Comparison of ENCODE assay signal across 13 cellular contexts in genomic region chr5:148125641-148126040, GRCh38. TPM values are rescaled to one million over a fixed set of nuclear protein-coding genes. Genes with fewer than 3 reads are reported as not detected.
DNase-seq lines count a peak whose midpoint lies in the region; ATAC-seq and TF ChIP-seq lines count a peak whose summit lies in the region.
"Had no signal": no experiment of that assay in that cellular context is flagged by ENCODE, and none has a peak within 500 bp of the region (broad histone marks: within the 10 kb centered on the region; RNA-seq: fewer than 3 reads in every experiment).

No MANE protein-coding gene starts in this region.

- H3K4me1 Mint-ChIP-seq in endothelial cell (ENCODE audit: unreplicated experiment) = peaks cover 5% of the 10 kb centered on the region
- no peaks in the 10 kb centered on the region for H3K4me1 Mint-ChIP-seq in activated CD4-positive, alpha-beta T cell treated with anti-CD3 and anti-CD28 coated beads for 36 hours

- in situ Hi-C loops in T47D (cut with HindIII; ENCODE audit: low pct_unique_long_range_greater_than_20kb, low sequenced_read_pairs) = no loop called here

- no peaks in the 10 kb centered on the region for H3K36me3 Mint-ChIP-seq in endothelial cell (ENCODE audit: low read depth, unreplicated experiment)
- no peaks in the 10 kb centered on the region for H3K36me3 Mint-ChIP-seq in activated CD4-positive, alpha-beta T cell treated with anti-CD3 and anti-CD28 coated beads for 36 hours (ENCODE audit: low read depth)

- no peaks in the 10 kb centered on the region for H3K27me3 ChIP-seq in right lobe of liver
- no peaks in the 10 kb centered on the region for H3K27me3 ChIP-seq in Peyer's patch
- H3K27me3 ChIP-seq: spleen had no signal

- H3K9me3 ChIP-seq in right lobe of liver = no peaks in the 10 kb centered on the region
- no peaks in the 10 kb centered on the region for H3K9me3 ChIP-seq in Peyer's patch
- H3K9me3 ChIP-seq: spleen had no signal

- H3K27ac ChIP-seq in right lobe of liver (no peak overlapping the region), Peyer's patch (no peak overlapping the region)
- H3K27ac ChIP-seq: spleen had no signal

- peaks cover 0 to under 1% (median 0%) of the 10 kb centered on the region in 4 donors for H3K4me1 ChIP-seq in right lobe of liver
- no peaks in the 10 kb centered on the region for H3K4me1 ChIP-seq in Peyer's patch
- H3K4me1 ChIP-seq: spleen had no signal

- POLR2A ChIA-PET in activated CD4-positive, alpha-beta T cell treated with anti-CD3 and anti-CD28 coated beads for 36 hours (lab: Charles Lee) = no interaction called here

- ATAC-seq in right lobe of liver = peak; percentile 29 to 86 (median 54)
- ATAC-seq in activated CD4-positive, alpha-beta T cell treated with anti-CD3 and anti-CD28 coated beads for 36 hours = no peak

- H3K27me3 Mint-ChIP-seq in endothelial cell (ENCODE audit: unreplicated experiment) = no peaks in the 10 kb centered on the region
- H3K27me3 Mint-ChIP-seq in activated CD4-positive, alpha-beta T cell treated with anti-CD3 and anti-CD28 coated beads for 36 hours = peaks cover 2% of the 10 kb centered on the region

- TF ChIP-seq POLR2A in right lobe of liver (IDR thresholded peaks at IDR 0.05) = no peak
- TF ChIP-seq POLR2A in Peyer's patch (IDR thresholded peaks at IDR 0.05) = no peak

- no peak overlapping the region for H3K27ac Mint-ChIP-seq in endothelial cell (ENCODE audit: unreplicated experiment)
- no peak overlapping the region for H3K27ac Mint-ChIP-seq in activated CD4-positive, alpha-beta T cell treated with anti-CD3 and anti-CD28 coated beads for 36 hours

- no peak overlapping the region for H3K4me3 Mint-ChIP-seq in endothelial cell (ENCODE audit: unreplicated experiment)
- no peak overlapping the region for H3K4me3 Mint-ChIP-seq in activated CD4-positive, alpha-beta T cell treated with anti-CD3 and anti-CD28 coated beads for 36 hours

- CTCF ChIA-PET in activated CD4-positive, alpha-beta T cell treated with anti-CD3 and anti-CD28 coated beads for 36 hours (lab: Charles Lee) = interaction anchor here (0.6 kb wide), 1 partner anchor 616 kb away, joined by 3 read pairs; no protein-coding TSS in a partner anchor

- 42% methylated on average over 3 of the region's 3 CpGs for WGBS in right lobe of liver (ENCODE audit: insufficient coverage, low coverage, low lambda C conversion rate, missing lambda C conversion rate)

- peak in 3 of 4 donors; percentile 10 to 18 (median 13) for TF ChIP-seq CTCF in right lobe of liver (IDR thresholded peaks at IDR 0.05)
- TF ChIP-seq CTCF in endothelial cell (IDR thresholded peaks at IDR 0.05; ENCODE audit: unreplicated experiment) = no peak
- TF ChIP-seq CTCF in Peyer's patch (IDR thresholded peaks at IDR 0.05) = no peak

- DNase-seq in ELR (ENCODE audit: low read depth) (peak; percentile 26), NAMALWA (ENCODE audit: low spot score) (peak; percentile 40), T47D (ENCODE audit: low read depth in 1 of 2, low spot score in 1 of 2) (peak; percentile 48 to 71), right lobe of liver (no peak), endothelial cell (ENCODE audit: low spot score) (no peak), Peyer's patch (no peak), GM19240 (ENCODE audit: insufficient read length, low spot score) (no peak)
- no peak for DNase-seq in activated CD4-positive, alpha-beta T cell treated with anti-CD3 and anti-CD28 coated beads for 36 hours
- DNase-seq: NCI-H1092; NK-92 treated with Interleukin-12 subunit alpha and Interleukin-12 subunit beta, amount 100 ng/mL, for 24 hours; spleen had no signal

- intact Hi-C loops in right lobe of liver (cut with DNase I) = no loop called here
- intact Hi-C loops in activated CD4-positive, alpha-beta T cell treated with anti-CD3 and anti-CD28 coated beads for 36 hours (cut with DNase I, micrococcal nuclease) = no loop called here

- no peaks in the 10 kb centered on the region for H3K9me3 Mint-ChIP-seq in endothelial cell (ENCODE audit: unreplicated experiment)
- no peaks in the 10 kb centered on the region for H3K9me3 Mint-ChIP-seq in activated CD4-positive, alpha-beta T cell treated with anti-CD3 and anti-CD28 coated beads for 36 hours (ENCODE audit: low read depth)

- no peak overlapping the region for H3K4me3 ChIP-seq in right lobe of liver
- H3K4me3 ChIP-seq in Peyer's patch = no peak overlapping the region
- H3K4me3 ChIP-seq: spleen had no signal

- H3K36me3 ChIP-seq in right lobe of liver (no peaks in the 10 kb centered on the region), Peyer's patch (no peaks in the 10 kb centered on the region)
- H3K36me3 ChIP-seq: spleen had no signal

RNA-seq across cellular contexts. Expression of gene SPINK14, which starts 42.7 kb away (rescaled TPM):
- total RNA-seq in right lobe of liver (not detected), endothelial cell (ENCODE audit: unreplicated experiment) (not detected), Peyer's patch (not detected)
- not detected for total RNA-seq in activated CD4-positive, alpha-beta T cell treated with anti-CD3 and anti-CD28 coated beads for 36 hours
- total RNA-seq: cerebellum, mononuclear cell, spleen had no signal

Comparison
In these comparisons a context has a peak if more than half of its experiments do, and no peak if none do; other contexts are left out.
1. DNase-seq: peak in ELR (single experiment), NAMALWA (single experiment) and T47D (2 of 2); none in right lobe of liver (0 of 3), endothelial cell (single experiment), Peyer's patch (0 of 3), activated CD4-positive, alpha-beta T cell treated with anti-CD3 and anti-CD28 coated beads for 36 hours (single experiment) and GM19240 (single experiment).
2. CTCF ChIP-seq: peak in right lobe of liver (3 of 4); none in endothelial cell (single experiment) and Peyer's patch (0 of 6).